ENCODE assay signal across 1 cellular context in the genomic region with DNA sequence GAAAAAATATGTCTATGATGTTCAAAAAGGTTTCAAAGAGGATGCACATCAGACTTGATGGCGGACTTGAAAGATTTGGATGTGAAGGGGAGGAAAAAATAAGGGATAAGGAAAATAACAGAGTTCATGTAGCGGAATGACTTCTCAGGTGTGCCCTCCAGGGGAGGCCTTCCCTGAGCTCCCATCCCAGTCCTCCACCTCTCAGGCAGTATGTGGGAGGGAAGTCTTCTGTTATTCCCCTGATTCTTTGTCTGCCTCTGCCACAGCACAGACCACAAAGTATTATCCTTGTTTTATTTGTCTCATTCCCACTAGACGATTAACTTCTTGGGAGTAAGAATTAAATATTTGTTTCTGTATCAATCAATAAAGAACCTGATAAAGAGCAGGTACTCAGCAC.
TF ChIP-seq lines count a peak whose summit lies in the region.

No MANE protein-coding gene starts in this region.

TF ChIP-seq in IMR-90, 13 proteins besides CTCF, POLR2A, EP300 and RAD21:
- TF ChIP-seq RCOR1 (IDR thresholded peaks at IDR 0.05; ENCODE audit: insufficient replicate concordance, low read length) (no peak), NFE2L2 (IDR thresholded peaks at IDR 0.05; ENCODE audit: low read depth, low read length) (no peak), CHD1 (IDR thresholded peaks at IDR 0.05; ENCODE audit: low read depth, low read length) (no peak), RFX5 (IDR thresholded peaks at IDR 0.05; ENCODE audit: low read depth, low read length) (no peak), BHLHE40 (IDR thresholded peaks at IDR 0.05; ENCODE audit: low read depth, low read length) (no peak), MAZ (IDR thresholded peaks at IDR 0.05; ENCODE audit: borderline replicate concordance, low read depth, low read length) (no peak), SMC3 (IDR thresholded peaks at IDR 0.05; ENCODE audit: low read depth, low read length) (no peak), CEBPB (IDR thresholded peaks at IDR 0.05; ENCODE audit: low read depth, low read length) (no peak), FOS (IDR thresholded peaks at IDR 0.05; ENCODE audit: low read depth, low read length) (no peak), ELK1 (IDR thresholded peaks at IDR 0.05; ENCODE audit: borderline replicate concordance, low read depth, low read length) (no peak), MXI1 (IDR thresholded peaks at IDR 0.05; ENCODE audit: borderline replicate concordance, low read depth, low read length) (no peak)
- TF ChIP-seq, protein P1, sequence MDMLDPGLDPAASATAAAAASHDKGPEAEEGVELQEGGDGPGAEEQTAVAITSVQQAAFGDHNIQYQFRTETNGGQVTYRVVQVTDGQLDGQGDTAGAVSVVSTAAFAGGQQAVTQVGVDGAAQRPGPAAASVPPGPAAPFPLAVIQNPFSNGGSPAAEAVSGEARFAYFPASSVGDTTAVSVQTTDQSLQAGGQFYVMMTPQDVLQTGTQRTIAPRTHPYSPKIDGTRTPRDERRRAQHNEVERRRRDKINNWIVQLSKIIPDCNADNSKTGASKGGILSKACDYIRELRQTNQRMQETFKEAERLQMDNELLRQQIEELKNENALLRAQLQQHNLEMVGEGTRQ (IDR thresholded peaks at IDR 0.05; ENCODE audit: low read depth, low read length): no peak
